In the genomic region with DNA sequence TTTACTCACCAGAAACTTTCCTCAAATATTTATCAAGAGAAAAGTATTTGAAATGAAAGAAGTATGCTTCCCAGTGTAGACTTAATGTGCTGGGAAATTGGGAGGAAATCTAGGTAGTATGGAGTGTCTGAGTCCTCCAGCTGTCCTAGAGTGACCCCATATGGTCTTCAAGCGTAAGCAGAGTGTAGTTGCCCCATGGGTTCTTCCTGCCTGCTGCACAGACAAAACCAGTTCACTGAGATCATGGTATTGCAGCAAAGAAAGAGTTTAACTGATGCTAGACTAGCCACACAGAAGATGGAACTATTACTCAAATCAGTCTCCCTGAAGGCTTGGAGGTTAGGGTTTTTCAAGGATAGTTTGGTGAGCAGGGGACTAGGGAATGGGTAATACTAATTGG, we compare ENCODE assay signal across 14 cellular contexts.
DNase-seq lines count a peak whose midpoint lies in the region; ATAC-seq and TF ChIP-seq lines count a peak whose summit lies in the region.
"Had no signal": no experiment of that assay in that cellular context is flagged by ENCODE, and none has a peak within 500 bp of the region (broad histone marks: within the 10 kb centered on the region; RNA-seq: fewer than 3 reads in every experiment).

No MANE protein-coding gene starts in this region.

- in situ Hi-C loops in GM13977 (cut with MboI; ENCODE audit: low pct_unique_long_range_greater_than_20kb, low sequenced_read_pairs, unreplicated experiment) = no loop called here

- no peaks in the 10 kb centered on the region for H3K9me2 ChIP-seq in PC-3 (replicated peaks; ENCODE audit: low read length)

- H3K9ac ChIP-seq in PC-3 (ENCODE audit: low read length) = no peak overlapping the region

- H3K9me3 ChIP-seq in PC-3 (ENCODE audit: low read length) = no peaks in the 10 kb centered on the region
- H3K9me3 ChIP-seq in CD8-positive, alpha-beta memory T cell (ENCODE audit: low read length) = no peaks in the 10 kb centered on the region

- H3K4me3 Mint-ChIP-seq in CD8-positive, alpha-beta memory T cell = no peak overlapping the region
- H3K4me3 Mint-ChIP-seq: activated CD4-positive, alpha-beta T cell treated with anti-CD3 and anti-CD28 coated beads, Interleukin-2, amount 10 ng/mL, durations not matched to agents 24 days and 14 days; activated T-cell treated with anti-CD3 and anti-CD28 coated beads, Interleukin-2, amount 50 U/mL, for 4 hours; B cell; T-helper 17 cell had no signal

- H3K4me2 ChIP-seq in PC-3 (ENCODE audit: low read length) = no peak overlapping the region

- H3K9me3 Mint-ChIP-seq in CD8-positive, alpha-beta memory T cell = peaks cover 5 to 18% (median 14%) of the 10 kb centered on the region in 5 donors

- no peaks in the 10 kb centered on the region for H3F3A ChIP-seq in PC-3 (ENCODE audit: low read length, unreplicated experiment)

- no TSS peak for BruUV-seq in PC-3 (replicated peaks; lab: Mats Ljungman, UMichigan)

- H3K36me3 ChIP-seq in PC-3 (ENCODE audit: low read depth, low read length) = no peaks in the 10 kb centered on the region
- H3K36me3 ChIP-seq in CD8-positive, alpha-beta memory T cell (ENCODE audit: insufficient read depth, low read length) = no peaks in the 10 kb centered on the region

- no peak overlapping the region for H3K4me3 ChIP-seq in PC-3 (ENCODE audit: low read length)
- H3K4me3 ChIP-seq in CD8-positive, alpha-beta memory T cell (ENCODE audit: low read length) = no peak overlapping the region

- H3K27ac ChIP-seq in C4-2B (no peak overlapping the region), PC-3 (ENCODE audit: low read length) (no peak overlapping the region)
- no peak overlapping the region for H3K27ac ChIP-seq in CD8-positive, alpha-beta memory T cell (ENCODE audit: low read depth, low read length)

- POLR2A ChIA-PET in PC-3 (lab: Charles Lee; ENCODE audit: unreplicated experiment) = no interaction called here
- POLR2A ChIA-PET in CD8-positive, alpha-beta memory T cell (lab: Charles Lee) = no interaction called here

- no peaks in the 10 kb centered on the region for H3K79me2 ChIP-seq in PC-3 (ENCODE audit: low read length)

- DNase-seq in GM13977 (ENCODE audit: low spot score) (no peak), PC-3 (peak; percentile 34), glomerular visceral epithelial cell (ENCODE audit: extremely low spot score) (peak; percentile 5), HK-2 (ENCODE audit: unreplicated experiment) (no peak), NCI-H1092 treated with DMSO at 0.1 percent for 48 hours (lab: John Stamatoyannopoulos, UW) (no peak)
- no peak for DNase-seq in CD8-positive, alpha-beta memory T cell
- DNase-seq in activated effector memory CD4-positive, alpha-beta T cell treated with Interleukin-2 at 50 U/mL for 16 hours = no peak
- DNase-seq: activated CD4-positive, alpha-beta T cell treated with anti-CD3 and anti-CD28 coated beads, Interleukin-2, amount 10 ng/mL, durations not matched to agents 24 days and 14 days; activated T-cell treated with anti-CD3 and anti-CD28 coated beads, Interleukin-2, amount 50 U/mL, for 4 hours; left cardiac atrium; stimulated activated CD4-positive, alpha-beta T cell treated with anti-CD3 and anti-CD28 coated beads, Interleukin-12 subunit alpha, Interleukin-12 subunit beta, amount 100 ng/mL, for 4 hours; T-helper 17 cell had no signal

- no peaks in the 10 kb centered on the region for H4K20me1 ChIP-seq in PC-3 (ENCODE audit: low read length)

- TF ChIP-seq CTCF in C4-2B (conservative IDR thresholded peaks at IDR 0.05) (peak; percentile 31), GM13977 (IDR thresholded peaks at IDR 0.05; ENCODE audit: extremely low read depth, insufficient read depth, missing control alignments) (peak; percentile 18), PC-3 (conservative IDR thresholded peaks at IDR 0.05; ENCODE audit: low read depth, low read length) (peak; percentile 46)

- no peaks in the 10 kb centered on the region for H3K27me3 ChIP-seq in PC-3 (ENCODE audit: low read length)
- H3K27me3 ChIP-seq in CD8-positive, alpha-beta memory T cell (ENCODE audit: insufficient read depth, low read length, poor library complexity, severe bottlenecking) = no peaks in the 10 kb centered on the region

- ATAC-seq in PC-3 = no peak
- ATAC-seq: activated T-cell treated with anti-CD3 and anti-CD28 coated beads, Interleukin-2, amount 50 U/mL, for 4 hours; left cardiac atrium; T-helper 17 cell had no signal

- no peaks in the 10 kb centered on the region for H3K4me1 Mint-ChIP-seq in CD8-positive, alpha-beta memory T cell
- H3K4me1 Mint-ChIP-seq: activated CD4-positive, alpha-beta T cell treated with anti-CD3 and anti-CD28 coated beads, Interleukin-2, amount 10 ng/mL, durations not matched to agents 24 days and 14 days; B cell; T-helper 17 cell had no signal

- no peaks in the 10 kb centered on the region for H3K4me1 ChIP-seq in PC-3 (ENCODE audit: insufficient read depth, low read length)
- no peaks in the 10 kb centered on the region for H3K4me1 ChIP-seq in CD8-positive, alpha-beta memory T cell (ENCODE audit: insufficient read depth, low read length)

- H3K27ac Mint-ChIP-seq in CD8-positive, alpha-beta memory T cell = no peak overlapping the region
- H3K27ac Mint-ChIP-seq: activated CD4-positive, alpha-beta T cell treated with anti-CD3 and anti-CD28 coated beads, Interleukin-2, amount 10 ng/mL, durations not matched to agents 24 days and 14 days; B cell; T-helper 17 cell had no signal

- H3K27me3 Mint-ChIP-seq in CD8-positive, alpha-beta memory T cell = peaks cover 3% of the 10 kb centered on the region in 2 donors
- H3K27me3 Mint-ChIP-seq: activated CD4-positive, alpha-beta T cell treated with anti-CD3 and anti-CD28 coated beads, Interleukin-2, amount 10 ng/mL, durations not matched to agents 24 days and 14 days; B cell; T-helper 17 cell had no signal

- peaks cover 0 to 3% (median 0%) of the 10 kb centered on the region in 3 donors for H3K36me3 Mint-ChIP-seq in CD8-positive, alpha-beta memory T cell

- H2AFZ ChIP-seq in PC-3 (ENCODE audit: low read length) = no peak overlapping the region

- intact Hi-C loops in PC-3 (cut with micrococcal nuclease) = no loop called here

- CTCF ChIA-PET in PC-3 (lab: Charles Lee) = no interaction called here
- CTCF ChIA-PET in CD8-positive, alpha-beta memory T cell (lab: Charles Lee) = no interaction called here

Comparison
In these comparisons a context has a peak if more than half of its experiments do, and no peak if none do; other contexts are left out.
1. DNase-seq: peak in PC-3 (single experiment) and glomerular visceral epithelial cell (single experiment); none in GM13977 (single experiment), CD8-positive, alpha-beta memory T cell (0 of 5), HK-2 (single experiment), activated effector memory CD4-positive, alpha-beta T cell treated with Interleukin-2 at 50 U/mL for 16 hours (single experiment) and NCI-H1092 treated with DMSO at 0.1 percent for 48 hours (single experiment).
2. Peak in every context shown above with its lines, with median percentiles within 50 percentile points of each other: CTCF ChIP-seq.